8 cellular contexts compared by ENCODE assay signal in genomic region chr3:42600958-42601675, GRCh38. TPM values are rescaled to one million over a fixed set of nuclear protein-coding genes. Genes with fewer than 3 reads are reported as not detected.
DNase-seq lines count a peak whose midpoint lies in the region; ATAC-seq and TF ChIP-seq lines count a peak whose summit lies in the region.

No MANE protein-coding gene starts in this region.

- ATAC-seq in GM21526 (IDR thresholded peaks at IDR 0.05; ENCODE audit: low FRiP score, unreplicated experiment) (peak; percentile 18), left lobe of liver (peak; percentile 45)

- H3K27ac ChIP-seq in cingulate gyrus (ENCODE audit: low read depth, low read length): peak overlapping the region; percentile 89

- H3K36me3 ChIP-seq in GM06990 (ENCODE audit: control insufficient read depth, insufficient read depth, low read length): no peaks in the 10 kb centered on the region; the same call in 1 of the 2 replicates

- no peak for TF ChIP-seq CTCF in GM06990 (IDR thresholded peaks at IDR 0.05; ENCODE audit: insufficient read depth, low read length, poor library complexity, severe bottlenecking)

- DNase-seq in GM06990 (ENCODE audit: extremely low read depth, insufficient read length): no peak
- peak; percentile 62 for DNase-seq in HuH-7 (ENCODE audit: low spot score)
- peak; percentile 49 for DNase-seq in T1000 (lab: John Stamatoyannopoulos, UW)
- no peak for DNase-seq in left lobe of liver (ENCODE audit: low spot score)
- peak; percentile 45 to 56 for DNase-seq in stimulated activated CD4-positive, alpha-beta T cell treated with anti-CD3 and anti-CD28 coated beads, Interleukin-2, amount 100 ng/mL, for 48 hours
- DNase-seq in NCI-H1930 (lab: John Stamatoyannopoulos, UW): no peak

- peak overlapping the region; percentile 93 for H3K4me3 ChIP-seq in GM06990 (replicated peaks; ENCODE audit: low read depth, low read length)

- H3K27me3 ChIP-seq in GM06990 (replicated peaks; ENCODE audit: control insufficient read depth, insufficient read depth, low read length): no peaks in the 10 kb centered on the region

RNA-seq across cellular contexts. Expression of gene NKTR, which starts 0.6 kb away (rescaled TPM):
- total RNA-seq in left lobe of liver: 29.2 TPM

RNA-seq across cellular contexts. Expression of gene SS18L2, which starts 10.5 kb away (rescaled TPM):
- 14.4 TPM for total RNA-seq in left lobe of liver

RNA-seq across cellular contexts. Expression of gene SEC22C, which starts 19.4 kb away (rescaled TPM):
- total RNA-seq in left lobe of liver: 14.2 TPM

RNA-seq across cellular contexts. Expression of gene ZBTB47, which starts 52.4 kb away (rescaled TPM):
- 5.0 TPM for total RNA-seq in left lobe of liver

Comparison
In these comparisons a context has a peak if more than half of its experiments do, and no peak if none do; other contexts are left out.
1. DNase-seq: peak in HuH-7 (single experiment), T1000 (single experiment) and stimulated activated CD4-positive, alpha-beta T cell treated with anti-CD3 and anti-CD28 coated beads, Interleukin-2, amount 100 ng/mL, for 48 hours (2 of 2); none in GM06990 (single experiment), left lobe of liver (single experiment) and NCI-H1930 (0 of 2).